Comparison of ENCODE assay signal across 1 cellular context in genomic region chr7:101239951-101240220, GRCh38.
A peak's percentile ranks its signal among the peaks of the same experiment; 100 is the strongest.
TF ChIP-seq lines count a peak whose summit lies in the region.

No MANE protein-coding gene starts in this region.

TF ChIP-seq in HepG2, 621 proteins besides CTCF, POLR2A, EP300 and RAD21:
- TF ChIP-seq PLSCR1 (CRISPR knock-in tag; IDR thresholded peaks at IDR 0.05; ENCODE audit: borderline replicate concordance): no peak
- TF ChIP-seq HMG20A (CRISPR knock-in tag; IDR thresholded peaks at IDR 0.05; ENCODE audit: borderline replicate concordance): no peak
- TF ChIP-seq AGO2 (optimal IDR thresholded peaks at IDR 0.05; ENCODE audit: low read depth, low read length): peak; percentile 2
- no peak for TF ChIP-seq NFYC (CRISPR knock-in tag; IDR thresholded peaks at IDR 0.05)
- TF ChIP-seq ATF1 (CRISPR knock-in tag; IDR thresholded peaks at IDR 0.05): no peak
TF ChIP-seq in HepG2: peak in this region for 1.
